ENCODE assay signal across 20 cellular contexts in genomic region chr5:16140944-16141343, GRCh38. TPM values are rescaled to one million over a fixed set of nuclear protein-coding genes. Genes with fewer than 3 reads are reported as not detected.
DNase-seq lines count a peak whose midpoint lies in the region; ATAC-seq, FAIRE-seq and TF ChIP-seq lines count a peak whose summit lies in the region.
"Had no signal": no experiment of that assay in that cellular context is flagged by ENCODE, and none has a peak within 500 bp of the region (broad histone marks: within the 10 kb centered on the region; RNA-seq: fewer than 3 reads in every experiment).

No MANE protein-coding gene starts in this region.

- H3K79me2 ChIP-seq in DND-41 (ENCODE audit: insufficient read depth, low read length) (no peaks in the 10 kb centered on the region), astrocyte (ENCODE audit: insufficient read depth, low read length) (no peaks in the 10 kb centered on the region)

- H4K20me1 ChIP-seq in DND-41 (ENCODE audit: insufficient read depth, low read length): no peaks in the 10 kb centered on the region
- H4K20me1 ChIP-seq in astrocyte (ENCODE audit: insufficient read depth, low read length): no peaks in the 10 kb centered on the region

- H2AFZ ChIP-seq in DND-41 (ENCODE audit: low read depth, low read length) (no peak overlapping the region), astrocyte (ENCODE audit: low read depth, low read length) (no peak overlapping the region)
- H2AFZ ChIP-seq: GM23338 had no signal

- DNase-seq in DND-41: peak; percentile 45
- peak; percentile 88 for DNase-seq in HS-27A (ENCODE audit: low read depth)
- no peak for DNase-seq in astrocyte (ENCODE audit: low read depth)
- DNase-seq in lung (ENCODE audit: low spot score): no peak
- DNase-seq in activated CD8-positive, alpha-beta memory T cell treated with anti-CD3 and anti-CD28 coated beads, Interleukin-2, amount 50 U/mL, for 48 hours: no peak
- DNase-seq: BE2C; CD4-positive, alpha-beta memory T cell; DMS79; GF-D8; NCI-H1417 treated with DMSO at 0.1 percent for 48 hours; NCI-H1930; NCI-H526 treated with DMSO at 0.1 percent for 48 hours; NK-92 treated with Interleukin-12 subunit alpha and Interleukin-12 subunit beta, amount 100 ng/mL, for 24 hours had no signal

- H3K4me1 Mint-ChIP-seq in astrocyte (ENCODE audit: low read depth, unreplicated experiment): peaks cover 16% of the 10 kb centered on the region
- H3K4me1 Mint-ChIP-seq: CD4-positive, alpha-beta memory T cell; GM23338; IgD-negative memory B cell had no signal

- H3K4me3 ChIP-seq in DND-41 (ENCODE audit: low read depth in 1 of 2, low read length in 2 of 2): no peak overlapping the region
- H3K4me3 ChIP-seq in astrocyte (ENCODE audit: insufficient read depth, low read depth, low read length): no peak overlapping the region
- H3K4me3 ChIP-seq in lung: no peak overlapping the region
- H3K4me3 ChIP-seq: GM23338 had no signal

- peaks cover 5% of the 10 kb centered on the region for H3K9me3 Mint-ChIP-seq in astrocyte (ENCODE audit: unreplicated experiment)

- peak overlapping the region; percentile 72 for H3K27ac Mint-ChIP-seq in astrocyte (ENCODE audit: unreplicated experiment)
- H3K27ac Mint-ChIP-seq: CD4-positive, alpha-beta memory T cell; GM23338; IgD-negative memory B cell had no signal

- no peak overlapping the region for H3K4me3 Mint-ChIP-seq in astrocyte (ENCODE audit: unreplicated experiment)
- H3K4me3 Mint-ChIP-seq: CD4-positive, alpha-beta memory T cell; GM23338; IgD-negative memory B cell had no signal

- H3K27me3 ChIP-seq in DND-41 (ENCODE audit: insufficient read depth, low read length, poor library complexity) (no peaks in the 10 kb centered on the region), astrocyte (ENCODE audit: insufficient read depth, low read length) (no peaks in the 10 kb centered on the region), lung (ENCODE audit: control insufficient read depth, insufficient read depth) (no peaks in the 10 kb centered on the region)
- H3K27me3 ChIP-seq: BE2C had no signal

- peak; percentile 70 for ATAC-seq in DND-41 (ENCODE audit: insufficient read depth, low read depth)
- peak; percentile 19 for ATAC-seq in lung (ENCODE audit: insufficient read depth, low FRiP score)
- ATAC-seq in activated CD4-positive, CD25-positive, alpha-beta regulatory T cell treated with anti-CD3 and anti-CD28 coated beads, Interleukin-2, amount 50 U/mL, for 24 hours: no peak
- no peak for ATAC-seq in HG02970 (IDR thresholded peaks at IDR 0.05; ENCODE audit: low FRiP score, unreplicated experiment)
- ATAC-seq: GM23338 had no signal

- no peak for FAIRE-seq in astrocyte (lab: Jason Lieb, UNC)
- FAIRE-seq: GM12892 had no signal

- no peak overlapping the region for H3K9ac ChIP-seq in DND-41 (ENCODE audit: low read depth, low read length)
- no peak overlapping the region for H3K9ac ChIP-seq in astrocyte (ENCODE audit: low read length)

- H3K4me1 ChIP-seq in DND-41 (ENCODE audit: insufficient read depth, low read length) (peaks cover 20% of the 10 kb centered on the region), astrocyte (ENCODE audit: insufficient read depth, low read length) (no peaks in the 10 kb centered on the region), lung (ENCODE audit: control insufficient read depth in 2 of 2, insufficient read depth in 2 of 2, low read length in 2 of 2) (peaks cover 0 to 11% of the 10 kb centered on the region in 2 donors)

- H3K36me3 ChIP-seq in DND-41 (ENCODE audit: insufficient read depth, low read length) (no peaks in the 10 kb centered on the region), astrocyte (ENCODE audit: insufficient read depth, low read length) (no peaks in the 10 kb centered on the region), lung (ENCODE audit: control insufficient read depth in 2 of 2, insufficient read depth in 2 of 2, low read length in 2 of 2) (no peaks in the 10 kb centered on the region)

- H3K9me3 ChIP-seq in DND-41 (ENCODE audit: insufficient read depth, low read length, severe bottlenecking) (peaks cover 19% of the 10 kb centered on the region), astrocyte (ENCODE audit: insufficient read depth, low read depth, low read length) (no peaks in the 10 kb centered on the region), lung (ENCODE audit: control insufficient read depth in 2 of 2, insufficient read depth in 1 of 2, low read length in 1 of 2) (peaks cover 2 to 6% of the 10 kb centered on the region in 2 donors)

- H3K4me2 ChIP-seq in DND-41 (ENCODE audit: insufficient read depth, low read length) (no peak overlapping the region), astrocyte (ENCODE audit: low read length) (no peak overlapping the region)
- H3K4me2 ChIP-seq: GM23338 had no signal

- no peak for TF ChIP-seq CTCF in DND-41 (IDR thresholded peaks at IDR 0.05; ENCODE audit: borderline replicate concordance, extremely low read depth, low read length, poor library complexity, severe bottlenecking)
- no peak for TF ChIP-seq CTCF in astrocyte (IDR thresholded peaks at IDR 0.05; ENCODE audit: insufficient read depth, low read depth, low read length)
- no peak for TF ChIP-seq CTCF in lung (IDR thresholded peaks at IDR 0.05; ENCODE audit: control extremely low read depth, extremely low read depth)

- peak overlapping the region; percentile 66 for H3K27ac ChIP-seq in DND-41 (ENCODE audit: low read length)
- peak overlapping the region; percentile 31 for H3K27ac ChIP-seq in astrocyte (ENCODE audit: low read depth, low read length)
- H3K27ac ChIP-seq in lung (ENCODE audit: low read depth in 1 of 2, low read length in 1 of 2): peak overlapping the region in 1 of 2 donors; percentile 81

- WGBS in lung, 2 donors: 51 to 53% methylated on average over 4 of the region's 4 CpGs

- H3K27me3 Mint-ChIP-seq in astrocyte (ENCODE audit: low read depth, unreplicated experiment): no peaks in the 10 kb centered on the region
- H3K27me3 Mint-ChIP-seq: CD4-positive, alpha-beta memory T cell; IgD-negative memory B cell had no signal

- peaks cover 3% of the 10 kb centered on the region for H3K36me3 Mint-ChIP-seq in astrocyte (ENCODE audit: low read depth, unreplicated experiment)
- H3K36me3 Mint-ChIP-seq: CD4-positive, alpha-beta memory T cell; IgD-negative memory B cell had no signal

RNA-seq across cellular contexts. Expression of gene MARCHF11, which starts 38.6 kb away (rescaled TPM):
- 0.79 TPM in 1 of 2 replicates, not detected in the other for total RNA-seq in astrocyte
- not detected for total RNA-seq in lung
- not detected for polyA plus RNA-seq in lung
- total RNA-seq: CD4-positive, alpha-beta memory T cell; OCI-LY7; RPMI7951 had no signal
- polyA plus RNA-seq: CD4-positive, alpha-beta memory T cell; IgD-negative memory B cell had no signal

Comparison
In these comparisons a context has a peak if more than half of its experiments do, and no peak if none do; other contexts are left out.
1. ATAC-seq: peak in DND-41 (single experiment) and lung (single experiment); none in activated CD4-positive, CD25-positive, alpha-beta regulatory T cell treated with anti-CD3 and anti-CD28 coated beads, Interleukin-2, amount 50 U/mL, for 24 hours (0 of 2) and HG02970 (single experiment).
2. DNase-seq: peak in DND-41 (single experiment) and HS-27A (single experiment); none in astrocyte (single experiment), lung (single experiment) and activated CD8-positive, alpha-beta memory T cell treated with anti-CD3 and anti-CD28 coated beads, Interleukin-2, amount 50 U/mL, for 48 hours (single experiment).